Comparison of ENCODE assay signal across 10 cellular contexts in genomic region chr19:11204943-11205349, GRCh38. TPM values are rescaled to one million over a fixed set of nuclear protein-coding genes. Genes with fewer than 3 reads are reported as not detected.
DNase-seq lines count a peak whose midpoint lies in the region; ATAC-seq and TF ChIP-seq lines count a peak whose summit lies in the region.
"Had no signal": no experiment of that assay in that cellular context is flagged by ENCODE, and none has a peak within 500 bp of the region (broad histone marks: within the 10 kb centered on the region; RNA-seq: fewer than 3 reads in every experiment).

No MANE protein-coding gene starts in this region.

- DNase-seq in GM13977 (ENCODE audit: low spot score) = peak; percentile 51
- DNase-seq in left cardiac atrium = peak; percentile 63
- no peak for DNase-seq in activated CD4-positive, alpha-beta T cell treated with anti-CD3 and anti-CD28 coated beads, Interleukin-2, amount 10 ng/mL, durations not matched to agents 24 days and 14 days
- DNase-seq in progenitor cell of endocrine pancreas (ENCODE audit: low spot score, unreplicated experiment) = no peak
- no peak for DNase-seq in SW480 (ENCODE audit: low spot score)
- DNase-seq: stimulated activated CD4-positive, alpha-beta T cell treated with anti-CD3 and anti-CD28 coated beads, Interleukin-2, amount 100 ng/mL, for 48 hours had no signal

- H3K4me3 Mint-ChIP-seq in stimulated activated memory B cell treated with anti-CD40 and anti-IgM and Interleukin-4, amounts not matched to agents 10 μg/mL and 1 μg/mL and 100 μg/mL, for 72 hours = no peak overlapping the region
- H3K4me3 Mint-ChIP-seq in activated CD4-positive, alpha-beta T cell treated with anti-CD3 and anti-CD28 coated beads, Interleukin-2, amount 10 ng/mL, durations not matched to agents 24 days and 14 days = no peak overlapping the region
- no peak overlapping the region for H3K4me3 Mint-ChIP-seq in progenitor cell of endocrine pancreas (ENCODE audit: low read depth)
- H3K4me3 Mint-ChIP-seq: neural crest cell had no signal

- peaks cover 7% of the 10 kb centered on the region for H3K36me3 Mint-ChIP-seq in stimulated activated memory B cell treated with anti-CD40 and anti-IgM and Interleukin-4, amounts not matched to agents 10 μg/mL and 1 μg/mL and 100 μg/mL, for 72 hours
- H3K36me3 Mint-ChIP-seq in activated CD4-positive, alpha-beta T cell treated with anti-CD3 and anti-CD28 coated beads, Interleukin-2, amount 10 ng/mL, durations not matched to agents 24 days and 14 days (ENCODE audit: low read depth) = no peaks in the 10 kb centered on the region
- H3K36me3 Mint-ChIP-seq in progenitor cell of endocrine pancreas (ENCODE audit: insufficient read depth) = peaks cover 5% of the 10 kb centered on the region

- intact Hi-C loops in left cardiac atrium (cut with DNase I) = loop anchor here (2.0 to 10.0 kb wide), 3 partner anchors 68 to 170 kb away; no protein-coding TSS in a partner anchor
- intact Hi-C loops in activated CD4-positive, alpha-beta T cell treated with anti-CD3 and anti-CD28 coated beads, Interleukin-2, amount 10 ng/mL, durations not matched to agents 24 days and 14 days (cut with micrococcal nuclease) = loop anchor here (2.0 to 5.0 kb wide), 2 partner anchors 68 to 168 kb away; no protein-coding TSS in a partner anchor

- H3K9me3 Mint-ChIP-seq in stimulated activated memory B cell treated with anti-CD40 and anti-IgM and Interleukin-4, amounts not matched to agents 10 μg/mL and 1 μg/mL and 100 μg/mL, for 72 hours = peaks cover 2% of the 10 kb centered on the region
- peaks cover under 1% of the 10 kb centered on the region for H3K9me3 Mint-ChIP-seq in activated CD4-positive, alpha-beta T cell treated with anti-CD3 and anti-CD28 coated beads, Interleukin-2, amount 10 ng/mL, durations not matched to agents 24 days and 14 days
- no peaks in the 10 kb centered on the region for H3K9me3 Mint-ChIP-seq in progenitor cell of endocrine pancreas (ENCODE audit: low read depth)
- H3K9me3 Mint-ChIP-seq: neural crest cell had no signal

- peaks cover 14% of the 10 kb centered on the region for H3K27me3 Mint-ChIP-seq in stimulated activated memory B cell treated with anti-CD40 and anti-IgM and Interleukin-4, amounts not matched to agents 10 μg/mL and 1 μg/mL and 100 μg/mL, for 72 hours
- peaks cover 13% of the 10 kb centered on the region for H3K27me3 Mint-ChIP-seq in activated CD4-positive, alpha-beta T cell treated with anti-CD3 and anti-CD28 coated beads, Interleukin-2, amount 10 ng/mL, durations not matched to agents 24 days and 14 days
- H3K27me3 Mint-ChIP-seq in progenitor cell of endocrine pancreas = no peaks in the 10 kb centered on the region

- ATAC-seq in SK-N-SH treated with all-trans-retinoic acid at 6 μM for 48 hours (no peak), left cardiac atrium (peak in 1 of 2 donors; percentile 17), HG03108 (IDR thresholded peaks at IDR 0.05; ENCODE audit: unreplicated experiment) (no peak)
- ATAC-seq in stimulated activated memory B cell treated with anti-CD40 and anti-IgM and Interleukin-4, amounts not matched to agents 10 μg/mL and 1 μg/mL and 100 μg/mL, for 72 hours = no peak

- in situ Hi-C loops in GM13977 (cut with MboI; ENCODE audit: low pct_unique_long_range_greater_than_20kb, low sequenced_read_pairs, unreplicated experiment) = no loop called here

- H3K4me1 Mint-ChIP-seq in stimulated activated memory B cell treated with anti-CD40 and anti-IgM and Interleukin-4, amounts not matched to agents 10 μg/mL and 1 μg/mL and 100 μg/mL, for 72 hours = peaks cover 34% of the 10 kb centered on the region
- peaks cover 2% of the 10 kb centered on the region for H3K4me1 Mint-ChIP-seq in activated CD4-positive, alpha-beta T cell treated with anti-CD3 and anti-CD28 coated beads, Interleukin-2, amount 10 ng/mL, durations not matched to agents 24 days and 14 days
- no peaks in the 10 kb centered on the region for H3K4me1 Mint-ChIP-seq in progenitor cell of endocrine pancreas (ENCODE audit: low read depth)
- H3K4me1 Mint-ChIP-seq: neural crest cell had no signal

- no peak for TF ChIP-seq CTCF in GM13977 (IDR thresholded peaks at IDR 0.05; ENCODE audit: extremely low read depth, insufficient read depth, missing control alignments)
- no peak for TF ChIP-seq CTCF in progenitor cell of endocrine pancreas (IDR thresholded peaks at IDR 0.05; ENCODE audit: unreplicated experiment)

- H3K27ac Mint-ChIP-seq in stimulated activated memory B cell treated with anti-CD40 and anti-IgM and Interleukin-4, amounts not matched to agents 10 μg/mL and 1 μg/mL and 100 μg/mL, for 72 hours = peak overlapping the region; percentile 31
- no peak overlapping the region for H3K27ac Mint-ChIP-seq in activated CD4-positive, alpha-beta T cell treated with anti-CD3 and anti-CD28 coated beads, Interleukin-2, amount 10 ng/mL, durations not matched to agents 24 days and 14 days
- H3K27ac Mint-ChIP-seq in progenitor cell of endocrine pancreas = no peak overlapping the region

TF ChIP-seq in SK-N-SH treated with all-trans-retinoic acid at 6 μM for 48 hours, 23 proteins besides CTCF, POLR2A, EP300 and RAD21:
- TF ChIP-seq TOX (CRISPR knock-in tag; IDR thresholded peaks at IDR 0.05; ENCODE audit: borderline replicate concordance) (no peak), ZFP30 (CRISPR knock-in tag; IDR thresholded peaks at IDR 0.05) (no peak), ZNF70 (CRISPR knock-in tag; IDR thresholded peaks at IDR 0.05) (peak; percentile 51; the same call in 1 of the 2 replicates), SNAI2 (CRISPR knock-in tag; IDR thresholded peaks at IDR 0.05) (no peak)

RNA-seq across cellular contexts. Expression of gene KANK2, which starts 7.6 kb away (rescaled TPM):
- total RNA-seq in left cardiac atrium (100 to 1,000 TPM; 238 to 255 TPM), progenitor cell of endocrine pancreas (27.6 and 29.1 TPM in 2 replicates)
- total RNA-seq in activated CD4-positive, alpha-beta T cell treated with anti-CD3 and anti-CD28 coated beads, Interleukin-2, amount 10 ng/mL, durations not matched to agents 24 days and 14 days = 3.0 and 3.3 TPM in 2 replicates

RNA-seq across cellular contexts. Expression of gene ANGPTL8, which starts 34.5 kb away (rescaled TPM):
- total RNA-seq in left cardiac atrium (10 to 100 TPM in 1 of 2 donors, 1 to 10 TPM in 1; 4.0 to 20.3 TPM), progenitor cell of endocrine pancreas (not detected in 2 replicates)
- total RNA-seq in activated CD4-positive, alpha-beta T cell treated with anti-CD3 and anti-CD28 coated beads, Interleukin-2, amount 10 ng/mL, durations not matched to agents 24 days and 14 days = not detected in 2 replicates
- total RNA-seq: neural crest cell had no signal

RNA-seq across cellular contexts. Expression of gene SPC24, which starts 49.4 kb away (rescaled TPM):
- total RNA-seq in left cardiac atrium = 1 to 10 TPM; 3.4 to 3.9 TPM
- 33.1 and 33.8 TPM in 2 replicates for total RNA-seq in activated CD4-positive, alpha-beta T cell treated with anti-CD3 and anti-CD28 coated beads, Interleukin-2, amount 10 ng/mL, durations not matched to agents 24 days and 14 days
- 22.8 and 24.3 TPM in 2 replicates for total RNA-seq in progenitor cell of endocrine pancreas

RNA-seq across cellular contexts. Expression of gene DOCK6, which starts 57.4 kb away (rescaled TPM):
- 10 to 100 TPM; 37.5 to 61.1 TPM for total RNA-seq in left cardiac atrium
- 1.2 and 2.2 TPM in 2 replicates for total RNA-seq in activated CD4-positive, alpha-beta T cell treated with anti-CD3 and anti-CD28 coated beads, Interleukin-2, amount 10 ng/mL, durations not matched to agents 24 days and 14 days
- total RNA-seq in progenitor cell of endocrine pancreas = 88.0 and 89.1 TPM in 2 replicates

Comparison
In these comparisons a context has a peak if more than half of its experiments do, and no peak if none do; other contexts are left out.
1. DNase-seq: peak in GM13977 (single experiment) and left cardiac atrium (single experiment); none in activated CD4-positive, alpha-beta T cell treated with anti-CD3 and anti-CD28 coated beads, Interleukin-2, amount 10 ng/mL, durations not matched to agents 24 days and 14 days (single experiment), progenitor cell of endocrine pancreas (single experiment) and SW480 (single experiment).